In genomic region chr14:64971890-64972785, GRCh38 we compare ENCODE assay signal across 8 cellular contexts. TPM values are rescaled to one million over a fixed set of nuclear protein-coding genes. Genes with fewer than 3 reads are reported as not detected.
DNase-seq lines count a peak whose midpoint lies in the region; ATAC-seq and TF ChIP-seq lines count a peak whose summit lies in the region.

RAB15 (minus strand) TSS chr14:64972336; CDS start chr14:64972076, 260 bp downstream.

- no peak within 1 kb of the TSS for H3K27ac ChIP-seq in thoracic aorta

- no peaks in the 10 kb centered on the region for H3K27me3 ChIP-seq in thoracic aorta (replicated peaks; ENCODE audit: insufficient read depth)

- peak; percentile 15 for ATAC-seq in thoracic aorta (ENCODE audit: insufficient number of reproducible peaks, low FRiP score, low read depth)
- no peak for ATAC-seq in HG03565 (IDR thresholded peaks at IDR 0.05; ENCODE audit: unreplicated experiment)

- H3K36me3 ChIP-seq in thoracic aorta: no peaks in the 10 kb centered on the region

- TF ChIP-seq POLR2A in NB4 (IDR thresholded peaks at IDR 0.05; ENCODE audit: extremely low read depth, insufficient read length): no peak
- no peak for TF ChIP-seq POLR2A in erythroblast (IDR thresholded peaks at IDR 0.05; ENCODE audit: low read length)

- H3K4me3 ChIP-seq in NB4 (ENCODE audit: low read depth, low read length) (peak within 1 kb of the TSS; percentile 40), thoracic aorta (peak within 1 kb of the TSS; percentile 90)

- no peaks in the 10 kb centered on the region for H3K9me3 ChIP-seq in thoracic aorta

- H3K4me1 ChIP-seq in thoracic aorta (ENCODE audit: control insufficient read depth in 1 of 2, low read depth in 2 of 2): peaks cover 6 to 17% of the 10 kb centered on the region in 2 donors

- no peak for TF ChIP-seq CTCF in NB4 (IDR thresholded peaks at IDR 0.05; ENCODE audit: low read depth, low read length)
- no peak for TF ChIP-seq CTCF in thoracic aorta (IDR thresholded peaks at IDR 0.05)

- peak; percentile 9 for DNase-seq in NOMO-1 treated with DMSO at 0.1 percent for 48 hours (lab: John Stamatoyannopoulos, UW; ENCODE audit: unreplicated experiment)
- no peak for DNase-seq in NOMO-1 treated with dmso at 0.1 percent for 144 hours (lab: John Stamatoyannopoulos, UW; ENCODE audit: unreplicated experiment)
- peak; percentile 56 for DNase-seq in NB4 (ENCODE audit: low read depth)
- peak; percentile 34 for DNase-seq in activated T-cell treated with anti-CD3 and anti-CD28 coated beads for 48 hours (ENCODE audit: low read depth)
- DNase-seq in erythroblast (lab: John Stamatoyannopoulos, UW): peak; percentile 30 to 42
- DNase-seq in myocyte (ENCODE audit: low read depth): peak; percentile 38
- DNase-seq in thoracic aorta (ENCODE audit: low spot score): no peak

RNA-seq across cellular contexts. Expression of gene RAB15, which starts in this region (rescaled TPM):
- total RNA-seq in myocyte (93.6 and 148 TPM in 2 replicates), thoracic aorta (1 to 10 TPM; 3.2 to 7.8 TPM)
- 80.4 TPM for polyA plus RNA-seq in myocyte (2012)

Comparison
In these comparisons a context has a peak if more than half of its experiments do, and no peak if none do; other contexts are left out.
1. RNA of gene RAB15 (total RNA-seq): 93.6 to 148 TPM in myocyte; 3.2 to 7.8 TPM in thoracic aorta; every median in the first group is over 10 times any median in the second.
2. DNase-seq: peak in NOMO-1 treated with DMSO at 0.1 percent for 48 hours (single experiment), NB4 (single experiment), activated T-cell treated with anti-CD3 and anti-CD28 coated beads for 48 hours (single experiment), erythroblast (2 of 2) and myocyte (single experiment); none in NOMO-1 treated with dmso at 0.1 percent for 144 hours (single experiment) and thoracic aorta (single experiment).